Comparison of ENCODE assay signal across 23 cellular contexts in the genomic region with DNA sequence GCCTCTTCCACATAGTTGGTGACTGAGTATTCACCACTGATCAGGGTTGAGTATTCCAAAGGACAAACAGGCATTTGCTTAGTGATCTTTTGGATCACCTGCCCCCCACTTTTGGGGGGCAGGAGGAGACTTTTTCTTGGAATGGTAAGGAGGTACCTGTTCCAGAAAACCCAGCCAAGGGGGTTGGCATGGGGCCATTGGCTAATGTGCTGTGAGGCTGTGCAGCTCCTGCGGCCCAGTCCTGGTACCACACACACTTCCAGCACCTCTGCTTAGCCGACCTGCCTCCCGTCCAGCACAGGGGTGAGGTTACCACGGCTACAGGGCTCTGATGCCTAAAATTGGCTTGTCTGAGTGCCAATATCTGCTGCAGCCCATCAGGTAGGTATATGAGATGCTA.
"Had no signal": no experiment of that assay in that cellular context is flagged by ENCODE, and none has a peak within 500 bp of the region (broad histone marks: within the 10 kb centered on the region; RNA-seq: fewer than 3 reads in every experiment).

No MANE protein-coding gene starts in this region.

- ATAC-seq: activated CD8-positive, alpha-beta T cell treated with anti-CD3 and anti-CD28 coated beads, Interleukin-2, amount 10 ng/mL, durations not matched to agents 7 days and 5 days; T-helper 17 cell had no signal

- H3K27ac ChIP-seq: adrenal gland, breast epithelium, KMS-11 had no signal

- H3K4me3 ChIP-seq: adrenal gland, breast epithelium had no signal

- H3K9ac ChIP-seq: KMS-11 had no signal

- H3K4me1 ChIP-seq: adrenal gland, breast epithelium had no signal

- H3K9me3 ChIP-seq: adrenal gland, breast epithelium had no signal

- DNase-seq: activated CD4-positive, alpha-beta T cell treated with anti-CD3 and anti-CD28 coated beads for 48 hours; activated CD4-positive, alpha-beta T cell treated with anti-CD3 and anti-CD28 coated beads, Interleukin-2, amount 50 U/mL, for 4 hours; activated CD4-positive, CD25-positive, alpha-beta regulatory T cell treated with anti-CD3 and anti-CD28 coated beads, Interleukin-2, amount 50 U/mL, for 72 hours; activated CD8-positive, alpha-beta memory T cell treated with anti-CD3 and anti-CD28 coated beads, Interleukin-2, amount 50 U/mL, for 48 hours; activated CD8-positive, alpha-beta T cell treated with anti-CD3 and anti-CD28 coated beads, Interleukin-2, amount 10 ng/mL, durations not matched to agents 7 days and 5 days; activated naive CD4-positive, alpha-beta T cell treated with anti-CD3 and anti-CD28 coated beads, Interleukin-2, amount 50 U/mL, for 16 hours; activated naive CD8-positive, alpha-beta T cell treated with anti-CD3 and anti-CD28 coated beads, Interleukin-2, amount 10 ng/mL, durations not matched to agents 7 days and 5 days; activated T-cell treated with anti-CD3 and anti-CD28 coated beads, Interleukin-2, amount 50 U/mL, for 1 hour; MV-4-11; NCI-H1105 treated with DMSO at 0.1 percent for 48 hours; NCI-H146; NCI-H187 treated with DMSO at 0.1 percent for 48 hours; NCI-H2081 treated with DMSO at 0.1 percent for 48 hours; NCI-H2171; NCI-H2227 treated with DMSO at 0.1 percent for 48 hours; NCI-H524 treated with DMSO at 0.1 percent for 48 hours; NCI-H748 treated with DMSO at 0.1 percent for 48 hours; SIG-M5; T-helper 17 cell; T-helper 9 cell had no signal

- H3K4me2 ChIP-seq: KMS-11 had no signal

- H3K27me3 ChIP-seq: adrenal gland, breast epithelium had no signal

- H3K36me3 ChIP-seq: adrenal gland, breast epithelium had no signal
